25 cellular contexts compared by ENCODE assay signal in the genomic region with DNA sequence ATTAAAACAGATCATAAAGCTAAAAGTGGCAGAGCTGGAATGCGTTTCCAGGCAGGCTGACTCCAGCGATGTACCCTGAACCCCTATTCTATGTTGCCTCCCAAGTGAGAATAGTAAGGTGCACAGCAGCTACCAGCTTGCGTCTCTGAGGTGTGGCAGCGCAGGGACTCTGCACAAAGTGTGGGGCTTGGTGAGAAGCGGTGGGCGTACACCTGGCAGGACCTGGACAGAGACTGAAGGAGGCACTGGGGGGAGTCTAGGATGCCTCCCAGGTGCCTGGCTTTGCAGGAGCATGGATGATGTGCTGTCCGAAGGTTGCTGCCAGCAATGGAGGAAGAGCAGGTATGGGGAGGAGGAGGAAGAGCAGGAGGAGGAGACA. TPM values are rescaled to one million over a fixed set of nuclear protein-coding genes. Genes with fewer than 3 reads are reported as not detected.
DNase-seq lines count a peak whose midpoint lies in the region; ATAC-seq, FAIRE-seq and TF ChIP-seq lines count a peak whose summit lies in the region.
"Had no signal": no experiment of that assay in that cellular context is flagged by ENCODE, and none has a peak within 500 bp of the region (broad histone marks: within the 10 kb centered on the region; RNA-seq: fewer than 3 reads in every experiment).

No MANE protein-coding gene starts in this region.

- peak overlapping the region; percentile 43 for H3K27ac Mint-ChIP-seq in activated naive CD8-positive, alpha-beta T cell treated with anti-CD3 and anti-CD28 coated beads for 36 hours
- H3K27ac Mint-ChIP-seq in activated naive CD8-positive, alpha-beta T cell treated with anti-CD3 and anti-CD28 coated beads, Interleukin-2, amount 50 U/mL, for 24 hours, result no peak overlapping the region
- no peak overlapping the region for H3K27ac Mint-ChIP-seq in type B pancreatic cell
- H3K27ac Mint-ChIP-seq: activated CD4-positive, alpha-beta T cell treated with anti-CD3 and anti-CD28 coated beads, Interleukin-2, amount 10 ng/mL, durations not matched to agents 24 days and 14 days; progenitor cell of endocrine pancreas had no signal

- TF ChIP-seq EP300 in K562 (IDR thresholded peaks at IDR 0.05; ENCODE audit: low read length) (no peak), tibial nerve (IDR thresholded peaks at IDR 0.05) (no peak)

- H3K4me2 ChIP-seq in K562 (ENCODE audit: insufficient read depth, low read length), result no peak overlapping the region
- H3K4me2 ChIP-seq: KMS-11 had no signal

- H3K36me3 ChIP-seq in K562 (ENCODE audit: control insufficient read depth, insufficient read depth, low read length), result peaks cover 88% of the 10 kb centered on the region
- H3K36me3 ChIP-seq in tibial nerve, result peaks cover 0 to 14% (median 12%) of the 10 kb centered on the region in 3 donors

- H3K9me3 ChIP-seq in K562 (replicated peaks; ENCODE audit: control insufficient read depth, insufficient read depth, low read depth, low read length), result no peaks in the 10 kb centered on the region
- H3K9me3 ChIP-seq in tibial nerve, result no peaks in the 10 kb centered on the region
- H3K9me3 ChIP-seq: mucosa of descending colon, neutrophil, thyroid gland had no signal

- intact Hi-C loops in K562 (cut with micrococcal nuclease), result no loop called here

- POLR2A ChIA-PET in K562 (lab: Yijun Ruan, JAX), result no interaction called here

- BruUV-seq in K562 (replicated peaks; lab: Mats Ljungman, UMichigan), result no TSS peak

- ATAC-seq in activated naive CD8-positive, alpha-beta T cell treated with anti-CD3 and anti-CD28 coated beads, Interleukin-2, amount 50 U/mL, for 24 hours, result no peak
- ATAC-seq in K562, result no peak
- ATAC-seq: mucosa of descending colon had no signal

- H3K4me1 ChIP-seq in K562 (replicated peaks in 1 of 2; ENCODE audit: control insufficient read depth in 2 of 2, insufficient read depth in 2 of 2, low read length in 2 of 2) (0 out of 5 replicates have a peak, but pooled peaks cover 0 to 3% of the 10 kb centered on the region in 2 experiments), tibial nerve (peaks cover 0 to 6% (median 0%) of the 10 kb centered on the region in 4 donors)
- H3K4me1 ChIP-seq: thyroid gland had no signal

- H3K9me1 ChIP-seq in K562 (ENCODE audit: control insufficient read depth, insufficient read depth, low read length), result peaks cover 3% of the 10 kb centered on the region

- peaks cover 14% of the 10 kb centered on the region for H3K36me3 Mint-ChIP-seq in activated naive CD8-positive, alpha-beta T cell treated with anti-CD3 and anti-CD28 coated beads for 36 hours
- peaks cover 25% of the 10 kb centered on the region for H3K36me3 Mint-ChIP-seq in activated naive CD8-positive, alpha-beta T cell treated with anti-CD3 and anti-CD28 coated beads, Interleukin-2, amount 50 U/mL, for 24 hours (ENCODE audit: low read depth)
- H3K36me3 Mint-ChIP-seq in type B pancreatic cell, result peaks cover 15% of the 10 kb centered on the region

- H3K4me1 Mint-ChIP-seq in activated naive CD8-positive, alpha-beta T cell treated with anti-CD3 and anti-CD28 coated beads for 36 hours, result no peaks in the 10 kb centered on the region
- no peaks in the 10 kb centered on the region for H3K4me1 Mint-ChIP-seq in activated naive CD8-positive, alpha-beta T cell treated with anti-CD3 and anti-CD28 coated beads, Interleukin-2, amount 50 U/mL, for 24 hours
- H3K4me1 Mint-ChIP-seq in type B pancreatic cell (ENCODE audit: unreplicated experiment), result peaks cover 10% of the 10 kb centered on the region
- H3K4me1 Mint-ChIP-seq: activated CD4-positive, alpha-beta T cell treated with anti-CD3 and anti-CD28 coated beads, Interleukin-2, amount 10 ng/mL, durations not matched to agents 24 days and 14 days had no signal

- no peak for FAIRE-seq in K562 (lab: Jason Lieb, UNC)
- FAIRE-seq: H1, HTR-8/SVneo, keratinocyte, RCC 7860 had no signal

- TF ChIP-seq RAD21 in K562 (CRISPR knock-in tag; conservative IDR thresholded peaks at IDR 0.05 in 1 of 2, IDR thresholded peaks at IDR 0.05 in 1 of 2), result no peak

- H3K9ac ChIP-seq in K562 (ENCODE audit: insufficient read depth in 1 of 2, low read depth in 2 of 2, low read length in 2 of 2), result peak overlapping the region in 1 of 2 experiments; percentile 22; a peak in 1 of 4 replicates
- H3K9ac ChIP-seq: KMS-11 had no signal

- H3K27me3 Mint-ChIP-seq in activated naive CD8-positive, alpha-beta T cell treated with anti-CD3 and anti-CD28 coated beads for 36 hours, result no peaks in the 10 kb centered on the region
- no peaks in the 10 kb centered on the region for H3K27me3 Mint-ChIP-seq in activated naive CD8-positive, alpha-beta T cell treated with anti-CD3 and anti-CD28 coated beads, Interleukin-2, amount 50 U/mL, for 24 hours
- no peaks in the 10 kb centered on the region for H3K27me3 Mint-ChIP-seq in type B pancreatic cell
- H3K27me3 Mint-ChIP-seq: activated CD4-positive, alpha-beta T cell treated with anti-CD3 and anti-CD28 coated beads, Interleukin-2, amount 10 ng/mL, durations not matched to agents 24 days and 14 days; central memory CD8-positive, alpha-beta T cell; progenitor cell of endocrine pancreas; stimulated activated naive CD8-positive, alpha-beta T cell treated with anti-CD3 and anti-CD28 coated beads, Interleukin-15, Interleukin-2, amounts not matched to agents 100 ng/mL and 50 ng/mL, for 24 hours had no signal

- in situ Hi-C loops in K562 (cut with MboI), result loop anchor here (5.0 kb wide), 1 partner anchor 91 kb away; no protein-coding TSS in a partner anchor

- CTCF ChIA-PET in K562 (lab: Yijun Ruan, JAX; ENCODE audit: low intra/inter-chr PET ratio), result no interaction called here

- 89% methylated on average over 7 of the region's 7 CpGs for WGBS in K562 (ENCODE audit: insufficient coverage, low coverage, missing lambda C conversion rate)
- WGBS in tibial nerve, 2 donors, result 91 to 92% methylated on average over 7 of the region's 7 CpGs

- no peak overlapping the region for H3K4me3 ChIP-seq in K562
- H3K4me3 ChIP-seq in tibial nerve, result no peak overlapping the region
- H3K4me3 ChIP-seq: mucosa of descending colon, thyroid gland had no signal

- no peaks in the 10 kb centered on the region for H3K79me2 ChIP-seq in K562 (ENCODE audit: control insufficient read depth, insufficient read depth, low read length)

- H3K4me3 Mint-ChIP-seq in activated naive CD8-positive, alpha-beta T cell treated with anti-CD3 and anti-CD28 coated beads for 36 hours, result no peak overlapping the region
- no peak overlapping the region for H3K4me3 Mint-ChIP-seq in activated naive CD8-positive, alpha-beta T cell treated with anti-CD3 and anti-CD28 coated beads, Interleukin-2, amount 50 U/mL, for 24 hours
- no peak overlapping the region for H3K4me3 Mint-ChIP-seq in type B pancreatic cell
- H3K4me3 Mint-ChIP-seq: activated CD4-positive, alpha-beta T cell treated with anti-CD3 and anti-CD28 coated beads, Interleukin-2, amount 10 ng/mL, durations not matched to agents 24 days and 14 days; central memory CD8-positive, alpha-beta T cell; stimulated activated naive CD8-positive, alpha-beta T cell treated with anti-CD3 and anti-CD28 coated beads, Interleukin-15, Interleukin-2, amounts not matched to agents 100 ng/mL and 50 ng/mL, for 24 hours had no signal

- no peaks in the 10 kb centered on the region for H3K27me3 ChIP-seq in K562 (ENCODE audit: control insufficient read depth in 2 of 2, insufficient read depth in 2 of 2, low read length in 2 of 2)
- no peaks in the 10 kb centered on the region for H3K27me3 ChIP-seq in tibial nerve
- H3K27me3 ChIP-seq: neutrophil, thyroid gland had no signal

- H4K20me1 ChIP-seq in K562 (replicated peaks; ENCODE audit: control insufficient read depth, insufficient read depth, low read length), result no peaks in the 10 kb centered on the region; the same call in 1 of the 2 replicates

- no peak overlapping the region for H3K27ac ChIP-seq in K562 (ENCODE audit: extremely low read depth, low read depth, low read length)
- no peak overlapping the region for H3K27ac ChIP-seq in tibial nerve
- H3K27ac ChIP-seq: KMS-11, neutrophil, thyroid gland had no signal

- TF ChIP-seq POLR2A in K562 (conservative IDR thresholded peaks at IDR 0.05), result no peak
- TF ChIP-seq POLR2A in tibial nerve (IDR thresholded peaks at IDR 0.05), result no peak

- DNase-seq in activated naive CD8-positive, alpha-beta T cell treated with anti-CD3 and anti-CD28 coated beads for 36 hours, result no peak
- no peak for DNase-seq in activated naive CD8-positive, alpha-beta T cell treated with anti-CD3 and anti-CD28 coated beads, Interleukin-2, amount 50 U/mL, for 24 hours
- DNase-seq in K562 (ENCODE audit: extremely low read depth in 1 of 4, low spot score in 3 of 4) (no peak), mesenteric fat pad (ENCODE audit: low spot score) (peak; percentile 71), type B pancreatic cell (ENCODE audit: extremely low spot score, unreplicated experiment) (peak; percentile 51), NCI-H2029 treated with DMSO at 0.1 percent for 48 hours (lab: John Stamatoyannopoulos, UW) (no peak), tibial nerve (ENCODE audit: low spot score in 2 of 2) (no peak)
- no peak for DNase-seq in stimulated activated CD4-positive, alpha-beta T cell treated with anti-CD3 and anti-CD28 coated beads, Interleukin-15, amount 100 ng/mL, for 24 hours
- DNase-seq: activated CD4-positive, alpha-beta T cell treated with anti-CD3 and anti-CD28 coated beads, Interleukin-2, amount 10 ng/mL, durations not matched to agents 24 days and 14 days; DMS153; mucosa of descending colon; NCI-H1417 treated with DMSO at 0.1 percent for 48 hours; NCI-H2107; NCI-H774; T1000; thyroid gland had no signal

- H2AFZ ChIP-seq in K562 (ENCODE audit: low read depth, low read length), result no peak overlapping the region

- TF ChIP-seq CTCF in K562 (IDR thresholded peaks at IDR 0.05 in 2 of 3, conservative IDR thresholded peaks at IDR 0.05 in 1 of 3; ENCODE audit: insufficient read depth in 2 of 3, low read depth in 1 of 3, low read length in 3 of 3), result no peak
- no peak for TF ChIP-seq CTCF in type B pancreatic cell (conservative IDR thresholded peaks at IDR 0.05)
- no peak for TF ChIP-seq CTCF in tibial nerve (IDR thresholded peaks at IDR 0.05)

- no peaks in the 10 kb centered on the region for H3K9me3 Mint-ChIP-seq in activated naive CD8-positive, alpha-beta T cell treated with anti-CD3 and anti-CD28 coated beads for 36 hours
- H3K9me3 Mint-ChIP-seq in activated naive CD8-positive, alpha-beta T cell treated with anti-CD3 and anti-CD28 coated beads, Interleukin-2, amount 50 U/mL, for 24 hours, result no peaks in the 10 kb centered on the region
- H3K9me3 Mint-ChIP-seq in type B pancreatic cell, result peaks cover 4% of the 10 kb centered on the region
- H3K9me3 Mint-ChIP-seq: activated CD4-positive, alpha-beta T cell treated with anti-CD3 and anti-CD28 coated beads, Interleukin-2, amount 10 ng/mL, durations not matched to agents 24 days and 14 days; central memory CD8-positive, alpha-beta T cell; stimulated activated naive CD8-positive, alpha-beta T cell treated with anti-CD3 and anti-CD28 coated beads, Interleukin-15, Interleukin-2, amounts not matched to agents 100 ng/mL and 50 ng/mL, for 24 hours had no signal

RNA-seq across cellular contexts. Expression of gene AMPD3, which starts 42.9 kb away (rescaled TPM):
- 10 to 100 TPM; 20.2 to 20.7 TPM for total RNA-seq in activated naive CD8-positive, alpha-beta T cell treated with anti-CD3 and anti-CD28 coated beads for 36 hours
- 55.3 and 77.7 TPM in 2 replicates for total RNA-seq in K562 (2011; cell fraction: chromatin; rRNA removed; ENCODE audit: low replicate concordance)
- 41.2 and 45.5 TPM in 2 replicates for total RNA-seq in K562 (2011; cell fraction: nucleolus; rRNA removed)
- 42.5 and 52.8 TPM in 2 replicates for total RNA-seq in K562 (2011; cell fraction: nucleoplasm; rRNA removed)
- total RNA-seq in K562 (2014; rRNA removed) (11.2 and 14.2 TPM in 2 replicates), K562 (2014; rRNA removed; fragmentation: Illumina TruSeq; extraction: Trizol) (7.1 and 7.8 TPM in 2 replicates), K562 (2015; rRNA removed; fragmentation: Illumina TruSeq; extraction: Trizol) (6.1 and 7.2 TPM in 2 replicates), K562 (2021) (17.3 and 17.9 TPM in 2 replicates), mesenteric fat pad (27.2 TPM), type B pancreatic cell (ENCODE audit: low replicate concordance) (7.0 and 9.0 TPM in 2 replicates), tibial nerve (1 to 10 TPM; 1.0 to 8.7 (median 3.7) TPM)
- polyA plus RNA-seq in K562 (2011; rRNA removed) (22.2 and 23.6 TPM in 2 replicates), K562 (2014; fragmentation: Illumina TruSeq; extraction: Trizol) (15.3 and 19.7 TPM in 2 replicates), K562 (2014; fragmentation: Nextera tagmentation; extraction: Ambion mirVana) (1 to 10 TPM; 4.4 to 6.0 TPM), K562 (2014; rRNA removed) (12.8 and 13.4 TPM in 2 replicates)
- 17.5 and 39.4 TPM in 2 replicates for polyA plus RNA-seq in K562 (2011; cell fraction: cytosol; rRNA removed)
- polyA plus RNA-seq in K562 (2011; cell fraction: nucleus; rRNA removed), result 47.3 and 74.7 TPM in 2 replicates
- 10.7 and 13.0 TPM in 2 replicates for polyA plus RNA-seq in K562 (2012)
- polyA minus RNA-seq in K562 (2011; rRNA and poly(A)+ RNA removed), result 13.6 and 15.4 TPM in 2 replicates
- 12.5 and 18.0 TPM in 2 replicates for polyA minus RNA-seq in K562 (2011; cell fraction: cytosol; rRNA and poly(A)+ RNA removed)
- polyA minus RNA-seq in K562 (2011; cell fraction: nucleus; rRNA and poly(A)+ RNA removed), result 30.7 and 31.7 TPM in 2 replicates

RNA-seq across cellular contexts. Expression of gene RNF141, which starts 43.0 kb away (rescaled TPM):
- total RNA-seq in activated naive CD8-positive, alpha-beta T cell treated with anti-CD3 and anti-CD28 coated beads for 36 hours, result 10 to 100 TPM; 17.8 to 18.0 TPM
- 5.2 and 16.2 TPM in 2 replicates for total RNA-seq in K562 (2011; cell fraction: chromatin; rRNA removed; ENCODE audit: low replicate concordance)
- 2.7 and 4.2 TPM in 2 replicates for total RNA-seq in K562 (2011; cell fraction: nucleolus; rRNA removed)
- total RNA-seq in K562 (2011; cell fraction: nucleoplasm; rRNA removed), result 10.6 and 20.5 TPM in 2 replicates
- total RNA-seq in K562 (2014; rRNA removed) (9.5 and 9.7 TPM in 2 replicates), K562 (2014; rRNA removed; fragmentation: Illumina TruSeq; extraction: Trizol) (20.7 and 26.1 TPM in 2 replicates), K562 (2015; rRNA removed; fragmentation: Illumina TruSeq; extraction: Trizol) (13.8 and 16.0 TPM in 2 replicates), K562 (2021) (18.9 and 20.6 TPM in 2 replicates), mesenteric fat pad (54.0 TPM), type B pancreatic cell (ENCODE audit: low replicate concordance) (43.2 and 86.4 TPM in 2 replicates), tibial nerve (10 to 100 TPM; 27.6 to 49.2 (median 40.5) TPM)
- polyA plus RNA-seq in K562 (2011; rRNA removed) (23.3 and 27.9 TPM in 2 replicates), K562 (2014; fragmentation: Illumina TruSeq; extraction: Trizol) (13.1 and 14.6 TPM in 2 replicates), K562 (2014; fragmentation: Nextera tagmentation; extraction: Ambion mirVana) (10 to 100 TPM; 44.6 to 51.9 TPM), K562 (2014; rRNA removed) (15.4 and 16.6 TPM in 2 replicates)
- 4.3 and 11.1 TPM in 2 replicates for polyA plus RNA-seq in K562 (2011; cell fraction: cytosol; rRNA removed)
- 7.8 and 10.2 TPM in 2 replicates for polyA plus RNA-seq in K562 (2011; cell fraction: nucleus; rRNA removed)
- polyA plus RNA-seq in K562 (2012), result 17.6 and 18.3 TPM in 2 replicates
- 20.6 and 29.5 TPM in 2 replicates for polyA minus RNA-seq in K562 (2011; rRNA and poly(A)+ RNA removed)
- polyA minus RNA-seq in K562 (2011; cell fraction: cytosol; rRNA and poly(A)+ RNA removed), result 5.3 and 7.6 TPM in 2 replicates
- polyA minus RNA-seq in K562 (2011; cell fraction: nucleus; rRNA and poly(A)+ RNA removed), result 6.7 and 12.9 TPM in 2 replicates

Comparison
In these comparisons a context has a peak if more than half of its experiments do, and no peak if none do; other contexts are left out.
1. DNase-seq: peak in mesenteric fat pad (single experiment) and type B pancreatic cell (single experiment); none in activated naive CD8-positive, alpha-beta T cell treated with anti-CD3 and anti-CD28 coated beads for 36 hours (single experiment), activated naive CD8-positive, alpha-beta T cell treated with anti-CD3 and anti-CD28 coated beads, Interleukin-2, amount 50 U/mL, for 24 hours (single experiment), K562 (0 of 4), NCI-H2029 treated with DMSO at 0.1 percent for 48 hours (single experiment), stimulated activated CD4-positive, alpha-beta T cell treated with anti-CD3 and anti-CD28 coated beads, Interleukin-15, amount 100 ng/mL, for 24 hours (single experiment) and tibial nerve (0 of 2).